In the genomic region with DNA sequence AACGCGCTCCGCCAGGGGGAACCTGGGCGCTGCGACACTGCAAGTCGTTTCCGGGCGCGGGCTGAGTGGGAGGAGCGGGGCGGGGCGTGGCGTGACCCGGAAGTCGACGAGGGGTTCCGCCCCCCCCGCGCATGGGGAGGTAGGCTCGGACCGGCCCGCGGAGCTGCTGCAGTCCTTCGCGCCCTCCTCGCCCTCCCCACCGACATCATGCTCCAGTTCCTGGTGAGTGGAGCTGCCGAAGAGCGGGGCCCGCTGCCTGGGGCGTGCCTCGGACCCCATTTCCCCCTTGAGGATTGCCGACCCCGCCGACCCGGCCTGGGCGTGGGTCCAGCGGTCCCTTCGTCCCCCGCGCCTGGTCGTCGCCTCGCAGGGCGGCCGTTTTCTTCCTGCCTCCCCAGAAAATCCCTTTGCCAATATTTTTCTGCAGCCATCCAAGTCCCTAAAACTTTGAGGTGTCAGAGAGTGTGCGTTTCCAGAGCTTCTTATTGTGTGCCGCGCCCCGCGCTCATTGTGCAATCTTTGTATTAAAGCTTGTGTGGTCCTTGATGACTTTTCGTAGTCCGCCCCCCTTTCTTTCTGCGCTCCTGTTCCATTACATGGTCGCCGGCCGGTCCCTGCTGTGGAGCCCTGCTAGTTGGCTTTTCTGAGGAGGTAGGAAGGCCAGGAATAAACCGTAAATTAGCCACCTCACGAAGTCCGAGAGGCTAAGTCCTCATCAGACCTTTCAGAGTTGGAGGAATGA, we compare ENCODE assay signal across 1 cellular context.
TF ChIP-seq lines count a peak whose summit lies in the region.

A gene (plus strand): TSS at position 142 of the 742 bp plus-strand sequence.

TF ChIP-seq in GM12878, 131 proteins besides CTCF, POLR2A, EP300 and RAD21 (continued from another document and continues in another):
- TF ChIP-seq, protein P1, sequence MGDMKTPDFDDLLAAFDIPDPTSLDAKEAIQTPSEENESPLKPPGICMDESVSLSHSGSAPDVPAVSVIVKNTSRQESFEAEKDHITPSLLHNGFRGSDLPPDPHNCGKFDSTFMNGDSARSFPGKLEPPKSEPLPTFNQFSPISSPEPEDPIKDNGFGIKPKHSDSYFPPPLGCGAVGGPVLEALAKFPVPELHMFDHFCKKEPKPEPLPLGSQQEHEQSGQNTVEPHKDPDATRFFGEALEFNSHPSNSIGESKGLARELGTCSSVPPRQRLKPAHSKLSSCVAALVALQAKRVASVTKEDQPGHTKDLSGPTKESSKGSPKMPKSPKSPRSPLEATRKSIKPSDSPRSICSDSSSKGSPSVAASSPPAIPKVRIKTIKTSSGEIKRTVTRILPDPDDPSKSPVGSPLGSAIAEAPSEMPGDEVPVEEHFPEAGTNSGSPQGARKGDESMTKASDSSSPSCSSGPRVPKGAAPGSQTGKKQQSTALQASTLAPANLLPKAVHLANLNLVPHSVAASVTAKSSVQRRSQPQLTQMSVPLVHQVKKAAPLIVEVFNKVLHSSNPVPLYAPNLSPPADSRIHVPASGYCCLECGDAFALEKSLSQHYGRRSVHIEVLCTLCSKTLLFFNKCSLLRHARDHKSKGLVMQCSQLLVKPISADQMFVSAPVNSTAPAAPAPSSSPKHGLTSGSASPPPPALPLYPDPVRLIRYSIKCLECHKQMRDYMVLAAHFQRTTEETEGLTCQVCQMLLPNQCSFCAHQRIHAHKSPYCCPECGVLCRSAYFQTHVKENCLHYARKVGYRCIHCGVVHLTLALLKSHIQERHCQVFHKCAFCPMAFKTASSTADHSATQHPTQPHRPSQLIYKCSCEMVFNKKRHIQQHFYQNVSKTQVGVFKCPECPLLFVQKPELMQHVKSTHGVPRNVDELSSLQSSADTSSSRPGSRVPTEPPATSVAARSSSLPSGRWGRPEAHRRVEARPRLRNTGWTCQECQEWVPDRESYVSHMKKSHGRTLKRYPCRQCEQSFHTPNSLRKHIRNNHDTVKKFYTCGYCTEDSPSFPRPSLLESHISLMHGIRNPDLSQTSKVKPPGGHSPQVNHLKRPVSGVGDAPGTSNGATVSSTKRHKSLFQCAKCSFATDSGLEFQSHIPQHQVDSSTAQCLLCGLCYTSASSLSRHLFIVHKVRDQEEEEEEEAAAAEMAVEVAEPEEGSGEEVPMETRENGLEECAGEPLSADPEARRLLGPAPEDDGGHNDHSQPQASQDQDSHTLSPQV (IDR thresholded peaks at IDR 0.05) = peak; percentile 67; the same call in 1 of the 2 replicates
- TF ChIP-seq JUNB (IDR thresholded peaks at IDR 0.05) = no peak
- no peak for TF ChIP-seq NRF1 (conservative IDR thresholded peaks at IDR 0.05; ENCODE audit: low read depth, low read length)
- TF ChIP-seq BMI1 (IDR thresholded peaks at IDR 0.05; ENCODE audit: borderline replicate concordance) = no peak
- no peak for TF ChIP-seq KDM1A (IDR thresholded peaks at IDR 0.05; ENCODE audit: borderline replicate concordance)
- peak; percentile 34 for TF ChIP-seq SP1 (IDR thresholded peaks at IDR 0.05; ENCODE audit: low read depth, low read length)
- TF ChIP-seq, protein P2, sequence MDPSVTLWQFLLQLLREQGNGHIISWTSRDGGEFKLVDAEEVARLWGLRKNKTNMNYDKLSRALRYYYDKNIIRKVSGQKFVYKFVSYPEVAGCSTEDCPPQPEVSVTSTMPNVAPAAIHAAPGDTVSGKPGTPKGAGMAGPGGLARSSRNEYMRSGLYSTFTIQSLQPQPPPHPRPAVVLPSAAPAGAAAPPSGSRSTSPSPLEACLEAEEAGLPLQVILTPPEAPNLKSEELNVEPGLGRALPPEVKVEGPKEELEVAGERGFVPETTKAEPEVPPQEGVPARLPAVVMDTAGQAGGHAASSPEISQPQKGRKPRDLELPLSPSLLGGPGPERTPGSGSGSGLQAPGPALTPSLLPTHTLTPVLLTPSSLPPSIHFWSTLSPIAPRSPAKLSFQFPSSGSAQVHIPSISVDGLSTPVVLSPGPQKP (IDR thresholded peaks at IDR 0.05; ENCODE audit: low read depth, low read length) = peak; percentile 75
- no peak for TF ChIP-seq ZNF384 (IDR thresholded peaks at IDR 0.05; ENCODE audit: borderline replicate concordance, low read depth, low read length)
- TF ChIP-seq YBX1 (IDR thresholded peaks at IDR 0.05) = no peak
- no peak; the same call in 1 of the 2 replicates for TF ChIP-seq SIN3A (IDR thresholded peaks at IDR 0.05; ENCODE audit: low read depth, low read length)
- no peak for TF ChIP-seq EZH2 (IDR thresholded peaks at IDR 0.05; ENCODE audit: borderline replicate concordance, control insufficient read depth, low read depth, low read length)
- TF ChIP-seq ZNF207 (IDR thresholded peaks at IDR 0.05; ENCODE audit: borderline replicate concordance) = no peak
- TF ChIP-seq, protein P3, sequence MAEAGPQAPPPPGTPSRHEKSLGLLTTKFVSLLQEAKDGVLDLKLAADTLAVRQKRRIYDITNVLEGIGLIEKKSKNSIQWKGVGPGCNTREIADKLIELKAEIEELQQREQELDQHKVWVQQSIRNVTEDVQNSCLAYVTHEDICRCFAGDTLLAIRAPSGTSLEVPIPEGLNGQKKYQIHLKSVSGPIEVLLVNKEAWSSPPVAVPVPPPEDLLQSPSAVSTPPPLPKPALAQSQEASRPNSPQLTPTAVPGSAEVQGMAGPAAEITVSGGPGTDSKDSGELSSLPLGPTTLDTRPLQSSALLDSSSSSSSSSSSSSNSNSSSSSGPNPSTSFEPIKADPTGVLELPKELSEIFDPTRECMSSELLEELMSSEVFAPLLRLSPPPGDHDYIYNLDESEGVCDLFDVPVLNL (IDR thresholded peaks at IDR 0.05; ENCODE audit: low read depth, low read length) = peak; percentile 52; the same call in 1 of the 2 replicates
- TF ChIP-seq BRCA1 (IDR thresholded peaks at IDR 0.05; ENCODE audit: low read depth, low read length) = no peak
- TF ChIP-seq, protein P4, sequence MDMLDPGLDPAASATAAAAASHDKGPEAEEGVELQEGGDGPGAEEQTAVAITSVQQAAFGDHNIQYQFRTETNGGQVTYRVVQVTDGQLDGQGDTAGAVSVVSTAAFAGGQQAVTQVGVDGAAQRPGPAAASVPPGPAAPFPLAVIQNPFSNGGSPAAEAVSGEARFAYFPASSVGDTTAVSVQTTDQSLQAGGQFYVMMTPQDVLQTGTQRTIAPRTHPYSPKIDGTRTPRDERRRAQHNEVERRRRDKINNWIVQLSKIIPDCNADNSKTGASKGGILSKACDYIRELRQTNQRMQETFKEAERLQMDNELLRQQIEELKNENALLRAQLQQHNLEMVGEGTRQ (IDR thresholded peaks at IDR 0.05; ENCODE audit: borderline replicate concordance, low read depth, low read length) = no peak
- TF ChIP-seq ETV6 (conservative IDR thresholded peaks at IDR 0.05 in 1 of 2, IDR thresholded peaks at IDR 0.05 in 1 of 2; ENCODE audit: borderline replicate concordance in 1 of 2, low read depth in 1 of 2) = no peak; a peak in 1 of 4 replicates
- TF ChIP-seq RB1 (IDR thresholded peaks at IDR 0.05; ENCODE audit: borderline replicate concordance) = peak; percentile 87
- TF ChIP-seq, protein P5, sequence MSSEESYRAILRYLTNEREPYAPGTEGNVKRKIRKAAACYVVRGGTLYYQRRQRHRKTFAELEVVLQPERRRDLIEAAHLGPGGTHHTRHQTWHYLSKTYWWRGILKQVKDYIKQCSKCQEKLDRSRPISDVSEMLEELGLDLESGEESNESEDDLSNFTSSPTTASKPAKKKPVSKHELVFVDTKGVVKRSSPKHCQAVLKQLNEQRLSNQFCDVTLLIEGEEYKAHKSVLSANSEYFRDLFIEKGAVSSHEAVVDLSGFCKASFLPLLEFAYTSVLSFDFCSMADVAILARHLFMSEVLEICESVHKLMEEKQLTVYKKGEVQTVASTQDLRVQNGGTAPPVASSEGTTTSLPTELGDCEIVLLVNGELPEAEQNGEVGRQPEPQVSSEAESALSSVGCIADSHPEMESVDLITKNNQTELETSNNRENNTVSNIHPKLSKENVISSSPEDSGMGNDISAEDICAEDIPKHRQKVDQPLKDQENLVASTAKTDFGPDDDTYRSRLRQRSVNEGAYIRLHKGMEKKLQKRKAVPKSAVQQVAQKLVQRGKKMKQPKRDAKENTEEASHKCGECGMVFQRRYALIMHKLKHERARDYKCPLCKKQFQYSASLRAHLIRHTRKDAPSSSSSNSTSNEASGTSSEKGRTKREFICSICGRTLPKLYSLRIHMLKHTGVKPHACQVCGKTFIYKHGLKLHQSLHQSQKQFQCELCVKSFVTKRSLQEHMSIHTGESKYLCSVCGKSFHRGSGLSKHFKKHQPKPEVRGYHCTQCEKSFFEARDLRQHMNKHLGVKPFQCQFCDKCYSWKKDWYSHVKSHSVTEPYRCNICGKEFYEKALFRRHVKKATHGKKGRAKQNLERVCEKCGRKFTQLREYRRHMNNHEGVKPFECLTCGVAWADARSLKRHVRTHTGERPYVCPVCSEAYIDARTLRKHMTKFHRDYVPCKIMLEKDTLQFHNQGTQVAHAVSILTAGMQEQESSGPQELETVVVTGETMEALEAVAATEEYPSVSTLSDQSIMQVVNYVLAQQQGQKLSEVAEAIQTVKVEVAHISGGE (CRISPR knock-in tag; IDR thresholded peaks at IDR 0.05) = peak; percentile 85
- TF ChIP-seq PAX5 (IDR thresholded peaks at IDR 0.05; ENCODE audit: borderline replicate concordance, low read depth, low read length) = no peak
- TF ChIP-seq SMAD5 (IDR thresholded peaks at IDR 0.05; ENCODE audit: low read depth) = peak; percentile 74; the same call in 1 of the 2 replicates
- TF ChIP-seq TCF12 (IDR thresholded peaks at IDR 0.05; ENCODE audit: low read depth, low read length) = peak; percentile 27; the same call in 1 of the 2 replicates
- peak; percentile 60; the same call in 1 of the 2 replicates for TF ChIP-seq HCFC1 (IDR thresholded peaks at IDR 0.05; ENCODE audit: low read length)
- no peak for TF ChIP-seq FOXK2 (IDR thresholded peaks at IDR 0.05)
- no peak for TF ChIP-seq EED (IDR thresholded peaks at IDR 0.05; ENCODE audit: low read depth)
- no peak; the same call in 1 of the 2 replicates for TF ChIP-seq LARP7 (IDR thresholded peaks at IDR 0.05)
- TF ChIP-seq MXI1 (IDR thresholded peaks at IDR 0.05; ENCODE audit: low read depth, low read length) = no peak; the same call in 1 of the 2 replicates
- TF ChIP-seq TCF3 (IDR thresholded peaks at IDR 0.05; ENCODE audit: borderline replicate concordance, insufficient read depth, low read depth, low read length) = 0 out of 2 replicates have a peak, but pooled peaks have one; percentile 70
- TF ChIP-seq WRNIP1 (IDR thresholded peaks at IDR 0.05; ENCODE audit: borderline replicate concordance, low read depth, low read length) = no peak
- TF ChIP-seq CBX3 (IDR thresholded peaks at IDR 0.05; ENCODE audit: borderline replicate concordance, low read depth) = no peak
- TF ChIP-seq, protein P6, sequence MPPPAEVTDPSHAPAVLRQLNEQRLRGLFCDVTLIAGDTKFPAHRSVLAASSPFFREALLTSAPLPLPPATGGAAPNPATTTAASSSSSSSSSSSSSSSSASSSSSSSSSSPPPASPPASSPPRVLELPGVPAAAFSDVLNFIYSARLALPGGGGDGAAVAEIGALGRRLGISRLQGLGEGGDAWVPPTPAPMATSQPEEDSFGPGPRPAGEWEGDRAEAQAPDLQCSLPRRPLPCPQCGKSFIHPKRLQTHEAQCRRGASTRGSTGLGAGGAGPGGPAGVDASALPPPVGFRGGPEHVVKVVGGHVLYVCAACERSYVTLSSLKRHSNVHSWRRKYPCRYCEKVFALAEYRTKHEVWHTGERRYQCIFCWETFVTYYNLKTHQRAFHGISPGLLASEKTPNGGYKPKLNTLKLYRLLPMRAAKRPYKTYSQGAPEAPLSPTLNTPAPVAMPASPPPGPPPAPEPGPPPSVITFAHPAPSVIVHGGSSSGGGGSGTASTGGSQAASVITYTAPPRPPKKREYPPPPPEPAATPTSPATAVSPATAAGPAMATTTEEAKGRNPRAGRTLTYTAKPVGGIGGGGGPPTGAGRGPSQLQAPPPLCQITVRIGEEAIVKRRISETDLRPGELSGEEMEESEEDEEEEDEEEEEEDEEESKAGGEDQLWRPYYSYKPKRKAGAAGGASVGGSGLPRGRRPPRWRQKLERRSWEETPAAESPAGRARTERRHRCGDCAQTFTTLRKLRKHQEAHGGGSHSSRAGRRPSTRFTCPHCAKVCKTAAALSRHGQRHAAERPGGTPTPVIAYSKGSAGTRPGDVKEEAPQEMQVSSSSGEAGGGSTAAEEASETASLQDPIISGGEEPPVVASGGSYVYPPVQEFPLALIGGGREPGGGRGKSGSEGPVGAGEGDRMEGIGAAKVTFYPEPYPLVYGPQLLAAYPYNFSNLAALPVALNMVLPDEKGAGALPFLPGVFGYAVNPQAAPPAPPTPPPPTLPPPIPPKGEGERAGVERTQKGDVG (CRISPR knock-in tag; IDR thresholded peaks at IDR 0.05) = no peak
- TF ChIP-seq ZNF622 (IDR thresholded peaks at IDR 0.05) = no peak
- no peak for TF ChIP-seq SUPT20H (IDR thresholded peaks at IDR 0.05; ENCODE audit: borderline replicate concordance, control insufficient read depth, low read depth, low read length)
- TF ChIP-seq, protein P7, sequence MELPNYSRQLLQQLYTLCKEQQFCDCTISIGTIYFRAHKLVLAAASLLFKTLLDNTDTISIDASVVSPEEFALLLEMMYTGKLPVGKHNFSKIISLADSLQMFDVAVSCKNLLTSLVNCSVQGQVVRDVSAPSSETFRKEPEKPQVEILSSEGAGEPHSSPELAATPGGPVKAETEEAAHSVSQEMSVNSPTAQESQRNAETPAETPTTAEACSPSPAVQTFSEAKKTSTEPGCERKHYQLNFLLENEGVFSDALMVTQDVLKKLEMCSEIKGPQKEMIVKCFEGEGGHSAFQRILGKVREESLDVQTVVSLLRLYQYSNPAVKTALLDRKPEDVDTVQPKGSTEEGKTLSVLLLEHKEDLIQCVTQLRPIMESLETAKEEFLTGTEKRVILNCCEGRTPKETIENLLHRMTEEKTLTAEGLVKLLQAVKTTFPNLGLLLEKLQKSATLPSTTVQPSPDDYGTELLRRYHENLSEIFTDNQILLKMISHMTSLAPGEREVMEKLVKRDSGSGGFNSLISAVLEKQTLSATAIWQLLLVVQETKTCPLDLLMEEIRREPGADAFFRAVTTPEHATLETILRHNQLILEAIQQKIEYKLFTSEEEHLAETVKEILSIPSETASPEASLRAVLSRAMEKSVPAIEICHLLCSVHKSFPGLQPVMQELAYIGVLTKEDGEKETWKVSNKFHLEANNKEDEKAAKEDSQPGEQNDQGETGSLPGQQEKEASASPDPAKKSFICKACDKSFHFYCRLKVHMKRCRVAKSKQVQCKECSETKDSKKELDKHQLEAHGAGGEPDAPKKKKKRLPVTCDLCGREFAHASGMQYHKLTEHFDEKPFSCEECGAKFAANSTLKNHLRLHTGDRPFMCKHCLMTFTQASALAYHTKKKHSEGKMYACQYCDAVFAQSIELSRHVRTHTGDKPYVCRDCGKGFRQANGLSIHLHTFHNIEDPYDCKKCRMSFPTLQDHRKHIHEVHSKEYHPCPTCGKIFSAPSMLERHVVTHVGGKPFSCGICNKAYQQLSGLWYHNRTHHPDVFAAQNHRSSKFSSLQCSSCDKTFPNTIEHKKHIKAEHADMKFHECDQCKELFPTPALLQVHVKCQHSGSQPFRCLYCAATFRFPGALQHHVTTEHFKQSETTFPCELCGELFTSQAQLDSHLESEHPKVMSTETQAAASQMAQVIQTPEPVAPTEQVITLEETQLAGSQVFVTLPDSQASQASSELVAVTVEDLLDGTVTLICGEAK (IDR thresholded peaks at IDR 0.05; ENCODE audit: borderline replicate concordance) = peak; percentile 92
- TF ChIP-seq MTA2 (IDR thresholded peaks at IDR 0.05; ENCODE audit: low read depth) = peak; percentile 58; the same call in 1 of the 2 replicates
- TF ChIP-seq ASH2L (IDR thresholded peaks at IDR 0.05; ENCODE audit: borderline replicate concordance, low read depth) = no peak
- peak; percentile 72; the same call in 1 of the 2 replicates for TF ChIP-seq CREM (IDR thresholded peaks at IDR 0.05; ENCODE audit: low read depth)
